In the genomic region with DNA sequence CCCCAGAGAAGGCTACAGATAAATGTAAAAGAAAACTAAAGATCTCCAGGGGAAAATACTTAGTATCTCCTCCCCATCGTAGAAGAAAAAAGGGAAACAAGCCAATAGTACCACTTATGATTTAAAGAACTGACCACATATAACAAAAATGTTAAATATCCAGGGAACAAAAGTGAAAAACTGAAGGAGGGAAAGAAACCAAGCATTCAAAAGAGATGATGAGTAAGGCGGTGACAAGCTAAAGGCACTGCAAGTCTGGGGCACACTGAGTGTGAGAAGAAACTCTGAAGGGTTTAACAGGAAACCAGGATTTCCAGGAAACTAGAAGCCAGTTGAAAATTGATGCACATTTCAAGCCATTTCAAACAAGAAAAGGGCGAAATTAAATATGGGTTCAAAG, we compare ENCODE assay signal across 16 cellular contexts.
DNase-seq lines count a peak whose midpoint lies in the region; ATAC-seq and TF ChIP-seq lines count a peak whose summit lies in the region.
"Had no signal": no experiment of that assay in that cellular context is flagged by ENCODE, and none has a peak within 500 bp of the region (broad histone marks: within the 10 kb centered on the region; RNA-seq: fewer than 3 reads in every experiment).

No MANE protein-coding gene starts in this region.

- 0 out of 2 replicates have a peak, but pooled peaks cover 3% of the 10 kb centered on the region for H3F3A ChIP-seq in Loucy (ENCODE audit: low read depth)

- H3K4me3 Mint-ChIP-seq in endothelial cell (ENCODE audit: unreplicated experiment) (no peak overlapping the region), CD14-positive monocyte (no peak overlapping the region)
- H3K4me3 Mint-ChIP-seq: CD8-positive, alpha-beta T cell; naive thymus-derived CD4-positive, alpha-beta T cell had no signal

- H3K27ac ChIP-seq in osteoblast (ENCODE audit: low read depth, low read length), result peak overlapping the region; percentile 93

- H3K36me3 Mint-ChIP-seq in endothelial cell (ENCODE audit: low read depth, unreplicated experiment) (no peaks in the 10 kb centered on the region), CD14-positive monocyte (no peaks in the 10 kb centered on the region)
- H3K36me3 Mint-ChIP-seq: CD8-positive, alpha-beta T cell; naive thymus-derived CD4-positive, alpha-beta T cell had no signal

- TF ChIP-seq CTCF in Loucy (conservative IDR thresholded peaks at IDR 0.05; ENCODE audit: low read length) (no peak), endothelial cell (IDR thresholded peaks at IDR 0.05; ENCODE audit: unreplicated experiment) (no peak), osteoblast (IDR thresholded peaks at IDR 0.05; ENCODE audit: extremely low read depth, low read depth, low read length) (no peak), CD14-positive monocyte (IDR thresholded peaks at IDR 0.05) (no peak)

- peak overlapping the region; percentile 50 for H2AFZ ChIP-seq in Loucy (ENCODE audit: low read length)
- H2AFZ ChIP-seq in osteoblast (ENCODE audit: low read length), result peak overlapping the region; percentile 39

- intact Hi-C loops in left colon (cut with DNase I, micrococcal nuclease) (no loop called here), CD14-positive monocyte (cut with micrococcal nuclease) (no loop called here)

- H3K4me2 ChIP-seq in Loucy (ENCODE audit: low read depth, low read length, poor library complexity, severe bottlenecking) (peak overlapping the region; percentile 19), osteoblast (ENCODE audit: insufficient read depth, low read length) (peak overlapping the region; percentile 67)

- H3K4me3 ChIP-seq in Loucy (ENCODE audit: low read length, poor library complexity, severe bottlenecking), result no peak overlapping the region
- peak overlapping the region; percentile 27 for H3K4me3 ChIP-seq in osteoblast (ENCODE audit: insufficient read depth, low read length)
- H3K4me3 ChIP-seq: stomach had no signal

- no peaks in the 10 kb centered on the region for H3K36me3 ChIP-seq in Loucy (ENCODE audit: insufficient read depth, low read length)
- no peaks in the 10 kb centered on the region for H3K36me3 ChIP-seq in osteoblast (ENCODE audit: insufficient read depth, low read length)
- H3K36me3 ChIP-seq: stomach had no signal

- H3K4me1 ChIP-seq in Loucy (ENCODE audit: insufficient read depth, low read length, poor library complexity, severe bottlenecking) (peaks cover 30% of the 10 kb centered on the region), osteoblast (ENCODE audit: insufficient read depth, low read length) (peaks cover 56% of the 10 kb centered on the region)

- no peaks in the 10 kb centered on the region for H3K27me3 ChIP-seq in Loucy (ENCODE audit: insufficient read depth, low read length, poor library complexity, severe bottlenecking)
- no peaks in the 10 kb centered on the region for H3K27me3 ChIP-seq in osteoblast (ENCODE audit: insufficient read depth, low read length)
- H3K27me3 ChIP-seq: stomach had no signal

- no peaks in the 10 kb centered on the region for H4K20me1 ChIP-seq in Loucy (ENCODE audit: insufficient read depth, low read length, poor library complexity, severe bottlenecking)
- no peaks in the 10 kb centered on the region for H4K20me1 ChIP-seq in osteoblast (ENCODE audit: insufficient read depth, low read length)

- H3K79me2 ChIP-seq in Loucy (ENCODE audit: insufficient read depth, low read length) (no peaks in the 10 kb centered on the region), osteoblast (ENCODE audit: insufficient read depth, low read length) (no peaks in the 10 kb centered on the region)

- H3K27me3 Mint-ChIP-seq in endothelial cell (ENCODE audit: unreplicated experiment) (peaks cover 1% of the 10 kb centered on the region), CD14-positive monocyte (ENCODE audit: low read depth in 3 of 3) (no peaks in the 10 kb centered on the region)

- no peak overlapping the region for H3K9ac ChIP-seq in Loucy (ENCODE audit: low read depth, low read length, poor library complexity, severe bottlenecking)

- no peak for ATAC-seq in left colon
- ATAC-seq: CD8-positive, alpha-beta T cell; HCT116; naive thymus-derived CD4-positive, alpha-beta T cell had no signal

- H3K27ac Mint-ChIP-seq in endothelial cell (ENCODE audit: unreplicated experiment) (peak overlapping the region; percentile 65), CD14-positive monocyte (no peak overlapping the region)
- H3K27ac Mint-ChIP-seq: CD8-positive, alpha-beta T cell; naive thymus-derived CD4-positive, alpha-beta T cell had no signal

- H3K9me3 ChIP-seq in Loucy (ENCODE audit: insufficient read depth, low read depth, low read length) (no peaks in the 10 kb centered on the region), osteoblast (ENCODE audit: low read depth, low read length) (no peaks in the 10 kb centered on the region)
- H3K9me3 ChIP-seq: stomach had no signal

- DNase-seq in EL (peak; percentile 84), endothelial cell (ENCODE audit: low spot score) (no peak), osteoblast (ENCODE audit: insufficient read length, low spot score, missing footprints) (no peak), left colon (no peak), CD14-positive monocyte (ENCODE audit: low spot score) (no peak), cortex of kidney (lab: John Stamatoyannopoulos, UW) (no peak)
- DNase-seq: activated T-cell treated with anti-CD3 and anti-CD28 coated beads for 4 hours; amygdala; CD8-positive, alpha-beta T cell; effector CD8-positive, alpha-beta T cell; kidney glomerular epithelial cell; naive thymus-derived CD4-positive, alpha-beta T cell; NCI-H2227 treated with DMSO at 0.1 percent for 48 hours had no signal

- no peaks in the 10 kb centered on the region for H3K9me3 Mint-ChIP-seq in endothelial cell (ENCODE audit: unreplicated experiment)
- peaks cover 0 to 4% (median 0%) of the 10 kb centered on the region in 7 donors for H3K9me3 Mint-ChIP-seq in CD14-positive monocyte
- H3K9me3 Mint-ChIP-seq: CD8-positive, alpha-beta T cell had no signal

- peaks cover 37% of the 10 kb centered on the region for H3K4me1 Mint-ChIP-seq in endothelial cell (ENCODE audit: unreplicated experiment)
- H3K4me1 Mint-ChIP-seq in CD14-positive monocyte, result peaks cover 24% of the 10 kb centered on the region

- no peaks in the 10 kb centered on the region for H3K9me2 ChIP-seq in Loucy (replicated peaks; ENCODE audit: low read depth, low read length)
